18 cellular contexts compared by ENCODE assay signal in the genomic region with DNA sequence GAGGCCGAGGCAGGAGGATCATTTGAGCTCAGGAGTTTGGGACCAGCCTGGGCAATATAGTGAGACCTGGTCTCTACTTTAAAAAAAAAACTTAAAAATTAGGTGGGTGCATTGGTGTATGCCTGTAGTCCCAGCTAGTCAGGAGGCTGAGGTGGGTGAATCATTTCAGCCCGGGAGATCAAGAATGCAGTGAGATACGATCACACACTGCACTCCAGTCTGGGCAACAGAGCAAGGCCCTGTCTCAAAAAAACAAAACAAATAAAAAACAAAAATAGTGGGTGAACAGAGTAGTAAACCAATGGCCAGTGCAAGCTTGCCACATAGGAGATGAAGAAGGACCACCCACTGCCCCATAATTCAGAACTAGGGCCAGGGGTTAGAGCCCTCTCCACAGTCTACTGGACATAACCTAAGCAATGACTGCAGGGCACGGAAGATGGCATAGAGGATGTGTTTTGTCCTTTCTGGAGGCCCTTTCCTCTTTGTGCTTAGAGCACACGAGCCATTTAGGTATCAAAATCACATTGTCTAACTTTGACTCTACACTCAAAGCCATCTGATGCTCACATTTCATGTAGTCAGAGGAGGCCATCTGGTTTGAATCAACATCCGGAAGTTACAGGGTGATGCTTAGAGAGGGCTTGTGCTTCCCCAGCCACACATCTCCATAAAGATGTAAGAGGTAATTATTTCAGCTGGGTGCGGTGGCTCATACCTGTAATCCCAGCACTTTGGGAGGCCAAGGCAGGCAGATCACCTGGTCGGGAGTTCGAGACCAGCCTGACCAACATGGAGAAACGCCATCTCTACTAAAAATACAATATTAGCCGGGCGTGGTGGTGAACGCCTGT. TPM values are rescaled to one million over a fixed set of nuclear protein-coding genes. Genes with fewer than 3 reads are reported as not detected.
DNase-seq lines count a peak whose midpoint lies in the region; ATAC-seq and TF ChIP-seq lines count a peak whose summit lies in the region.
"Had no signal": no experiment of that assay in that cellular context is flagged by ENCODE, and none has a peak within 500 bp of the region (broad histone marks: within the 10 kb centered on the region; RNA-seq: fewer than 3 reads in every experiment).

No MANE protein-coding gene starts in this region.

- no peak for TF ChIP-seq CTCF in spleen (IDR thresholded peaks at IDR 0.05 in 8 of 11, conservative IDR thresholded peaks at IDR 0.05 in 3 of 11)

- TF ChIP-seq POLR2A in spleen (IDR thresholded peaks at IDR 0.05) = no peak

- no peak overlapping the region for H3K4me3 ChIP-seq in spleen
- H3K4me3 ChIP-seq: testis had no signal

- H3K36me3 ChIP-seq in spleen = peaks cover 0 to 18% (median 0%) of the 10 kb centered on the region in 6 donors

- DNase-seq in NCI-H2171 treated with DMSO at 0.1 percent for 48 hours (lab: John Stamatoyannopoulos, UW) (peak; percentile 47), NCI-H2171 (lab: John Stamatoyannopoulos, UW) (no peak), SK-N-DZ (ENCODE audit: low spot score) (peak; percentile 74), spleen (no peak), NCI-H128 (lab: John Stamatoyannopoulos, UW; ENCODE audit: unreplicated experiment) (no peak)
- DNase-seq in activated naive CD4-positive, alpha-beta T cell treated with anti-CD3 and anti-CD28 coated beads, Interleukin-2, amount 50 U/mL, for 72 hours (ENCODE audit: low spot score in 2 of 2) = peak; percentile 44 to 57
- DNase-seq: Calu3; KBM-7; left colon; NCI-H187 treated with DMSO at 0.1 percent for 48 hours; NK-92 treated with Interleukin-12 subunit alpha and Interleukin-12 subunit beta, amount 100 ng/mL, for 24 hours; right cardiac atrium; testis had no signal

- peak overlapping the region in 7 of 8 donors; percentile 8 to 82 (median 68) for H3K27ac ChIP-seq in spleen
- H3K27ac ChIP-seq: 22Rv1, testis had no signal

- intact Hi-C loops in spleen (cut with DNase I; ENCODE audit: low total_unique reads) = no loop called here

- H3K9me3 ChIP-seq in spleen = no peaks in the 10 kb centered on the region
- H3K9me3 ChIP-seq: testis had no signal

- peaks cover 80 to 89% of the 10 kb centered on the region in 2 donors for H3K36me3 Mint-ChIP-seq in activated naive CD4-positive, alpha-beta T cell treated with anti-CD3 and anti-CD28 coated beads, Interleukin-2, amount 50 U/mL, for 72 hours

- peak overlapping the region; percentile 100 for H3K27ac Mint-ChIP-seq in activated naive CD4-positive, alpha-beta T cell treated with anti-CD3 and anti-CD28 coated beads, Interleukin-2, amount 50 U/mL, for 72 hours
- H3K27ac Mint-ChIP-seq: nephron had no signal

- peak; percentile 4 to 6 for ATAC-seq in activated naive CD4-positive, alpha-beta T cell treated with anti-CD3 and anti-CD28 coated beads, Interleukin-2, amount 50 U/mL, for 72 hours
- ATAC-seq in GM18907 (IDR thresholded peaks at IDR 0.05; ENCODE audit: unreplicated experiment) (no peak), HG02981 (IDR thresholded peaks at IDR 0.05; ENCODE audit: unreplicated experiment) (no peak)
- ATAC-seq: left colon, right cardiac atrium had no signal

- H3K27me3 ChIP-seq in spleen (replicated peaks in 1 of 7) = no peaks in the 10 kb centered on the region
- H3K27me3 ChIP-seq: testis had no signal

- no peaks in the 10 kb centered on the region for H3K9me3 Mint-ChIP-seq in activated naive CD4-positive, alpha-beta T cell treated with anti-CD3 and anti-CD28 coated beads, Interleukin-2, amount 50 U/mL, for 72 hours
- H3K9me3 Mint-ChIP-seq: nephron had no signal

- peaks cover 0 to 100% (median 67%) of the 10 kb centered on the region in 6 donors for H3K4me1 ChIP-seq in spleen
- H3K4me1 ChIP-seq: testis had no signal

- WGBS in spleen, 5 donors = 84 to 89% (median 87%) methylated on average over 13 of the region's 13 CpGs

RNA-seq across cellular contexts. Expression of a gene that starts 12.6 kb away (rescaled TPM):
- polyA plus RNA-seq in SK-N-DZ (2014; cell fraction: cytosol; rRNA removed) = not detected in 2 replicates
- polyA plus RNA-seq in SK-N-DZ (2014; cell fraction: nucleus; rRNA removed) = not detected in 2 replicates
- total RNA-seq in activated naive CD4-positive, alpha-beta T cell treated with anti-CD3 and anti-CD28 coated beads, Interleukin-2, amount 50 U/mL, for 72 hours = 100 to 1,000 TPM; 291 to 437 TPM
- total RNA-seq in spleen = 10 to 100 TPM; 24.4 to 50.5 (median 35.4) TPM
- polyA plus RNA-seq in spleen = 10 to 100 TPM; 21.6 to 25.5 (median 21.8) TPM
- total RNA-seq: bronchial epithelial cell, Calu3 had no signal

Comparison
In these comparisons a context has a peak if more than half of its experiments do, and no peak if none do; other contexts are left out.
1. DNase-seq: peak in NCI-H2171 treated with DMSO at 0.1 percent for 48 hours (single experiment), SK-N-DZ (single experiment) and activated naive CD4-positive, alpha-beta T cell treated with anti-CD3 and anti-CD28 coated beads, Interleukin-2, amount 50 U/mL, for 72 hours (2 of 2); none in NCI-H2171 (single experiment), spleen (single experiment) and NCI-H128 (single experiment).
2. ATAC-seq: peak in activated naive CD4-positive, alpha-beta T cell treated with anti-CD3 and anti-CD28 coated beads, Interleukin-2, amount 50 U/mL, for 72 hours (2 of 2); none in GM18907 (single experiment) and HG02981 (single experiment).
3. RNA of a gene that starts 12.6 kb away (total RNA-seq): 291 to 437 TPM in activated naive CD4-positive, alpha-beta T cell treated with anti-CD3 and anti-CD28 coated beads, Interleukin-2, amount 50 U/mL, for 72 hours; 24.4 to 50.5 TPM in spleen; every median in the first group is over 4 times any median in the second.